ENCODE assay signal across 17 cellular contexts in genomic region chr10:80718024-80718423, GRCh38.
"Had no signal": no experiment of that assay in that cellular context is flagged by ENCODE, and none has a peak within 500 bp of the region (broad histone marks: within the 10 kb centered on the region; RNA-seq: fewer than 3 reads in every experiment).

No MANE protein-coding gene starts in this region.

- DNase-seq: activated CD4-positive, alpha-beta memory T cell treated with anti-CD3 and anti-CD28 coated beads for 36 hours; activated CD4-positive, alpha-beta T cell treated with anti-CD3 and anti-CD28 coated beads for 4 hours; activated CD4-positive, CD25-positive, alpha-beta regulatory T cell; activated naive CD4-positive, alpha-beta T cell treated with anti-CD3 and anti-CD28 coated beads for 36 hours; activated naive CD8-positive, alpha-beta T cell treated with anti-CD3 and anti-CD28 coated beads, Interleukin-2, amount 10 ng/mL, durations not matched to agents 7 days and 5 days; activated T-cell treated with anti-CD3 and anti-CD28 coated beads, Interleukin-2, amount 50 U/mL, for 48 hours; amniotic stem cell; esophagus squamous epithelium; gastrocnemius medialis; hippocampal formation; naive B cell; stimulated activated CD4-positive, alpha-beta T cell treated with anti-CD3 and anti-CD28 coated beads, Interleukin-4, amount 100 ng/mL, for 24 hours; stomach; trophoblast cell; uterus had no signal

- H3K4me3 ChIP-seq: coronary artery, esophagus squamous epithelium, gastrocnemius medialis, stomach, suprapubic skin, uterus had no signal

- ATAC-seq: gastrocnemius medialis had no signal

- H3K36me3 ChIP-seq: esophagus squamous epithelium, gastrocnemius medialis, stomach, suprapubic skin, uterus had no signal

- H3K4me1 ChIP-seq: esophagus squamous epithelium, gastrocnemius medialis, stomach, suprapubic skin, uterus had no signal

- H3K27ac ChIP-seq: coronary artery, esophagus squamous epithelium, gastrocnemius medialis, stomach, suprapubic skin, uterus had no signal

- H3K9me3 ChIP-seq: esophagus squamous epithelium, gastrocnemius medialis, stomach, suprapubic skin, uterus had no signal
